Comparison of ENCODE assay signal across 22 cellular contexts in the genomic region with DNA sequence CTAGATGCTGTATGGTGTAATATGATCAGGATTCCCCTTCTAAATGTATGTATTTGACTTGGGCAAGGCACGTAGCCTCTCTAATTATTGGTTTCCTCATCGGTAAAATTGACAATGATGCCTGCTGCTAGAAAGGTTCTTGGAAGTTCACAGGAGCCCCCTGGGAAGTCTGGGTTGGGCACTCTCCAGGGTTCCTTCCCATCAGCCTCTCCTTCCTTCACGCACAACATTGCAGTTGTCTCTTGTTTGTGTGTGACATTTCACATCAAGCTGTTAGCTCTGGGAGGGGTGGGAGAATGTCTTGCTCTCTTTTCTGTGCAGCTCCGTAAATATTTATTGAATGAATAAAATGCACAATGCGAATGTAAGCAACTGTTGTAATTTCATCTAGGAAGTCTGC.
DNase-seq lines count a peak whose midpoint lies in the region; TF ChIP-seq lines count a peak whose summit lies in the region.
"Had no signal": no experiment of that assay in that cellular context is flagged by ENCODE, and none has a peak within 500 bp of the region (broad histone marks: within the 10 kb centered on the region; RNA-seq: fewer than 3 reads in every experiment).

No MANE protein-coding gene starts in this region.

- H3K27ac Mint-ChIP-seq in osteocyte (ENCODE audit: unreplicated experiment): peak overlapping the region; percentile 37
- H3K27ac Mint-ChIP-seq: activated CD4-positive, alpha-beta memory T cell treated with anti-CD3 and anti-CD28 coated beads, Interleukin-2, amount 10 ng/mL, durations not matched to agents 7 days and 5 days; activated naive CD4-positive, alpha-beta T cell treated with anti-CD3 and anti-CD28 coated beads for 36 hours; CD14-positive monocyte had no signal

- H3K9me3 ChIP-seq in A673 (ENCODE audit: low read depth, low read length, poor library complexity, severe bottlenecking) (no peaks in the 10 kb centered on the region), SJCRH30 (replicated peaks) (no peaks in the 10 kb centered on the region), left ventricle myocardium inferior (replicated peaks) (peaks cover 21% of the 10 kb centered on the region)

- H3K27me3 ChIP-seq in A673 (replicated peaks; ENCODE audit: insufficient read depth, low read depth, low read length, poor library complexity) (no peaks in the 10 kb centered on the region), SJCRH30 (no peaks in the 10 kb centered on the region), left ventricle myocardium inferior (ENCODE audit: low read depth) (no peaks in the 10 kb centered on the region)
- H3K27me3 ChIP-seq: spleen, suprapubic skin had no signal

- peaks cover 40% of the 10 kb centered on the region for H3K4me1 Mint-ChIP-seq in osteocyte (ENCODE audit: unreplicated experiment)
- H3K4me1 Mint-ChIP-seq: activated CD4-positive, alpha-beta memory T cell treated with anti-CD3 and anti-CD28 coated beads, Interleukin-2, amount 10 ng/mL, durations not matched to agents 7 days and 5 days; CD14-positive monocyte had no signal

- no peak overlapping the region for H3K4me3 Mint-ChIP-seq in osteocyte (ENCODE audit: unreplicated experiment)
- H3K4me3 Mint-ChIP-seq: activated CD4-positive, alpha-beta memory T cell treated with anti-CD3 and anti-CD28 coated beads, Interleukin-2, amount 10 ng/mL, durations not matched to agents 7 days and 5 days; activated naive CD4-positive, alpha-beta T cell treated with anti-CD3 and anti-CD28 coated beads for 36 hours; CD14-positive monocyte had no signal

- H3K4me3 ChIP-seq in A673 (ENCODE audit: low read depth, low read length, poor library complexity, severe bottlenecking) (no peak overlapping the region), SJCRH30 (peak overlapping the region; percentile 4), left ventricle myocardium inferior (peak overlapping the region; percentile 22)
- H3K4me3 ChIP-seq: spleen, suprapubic skin had no signal

- H3K4me1 ChIP-seq in A673 (ENCODE audit: insufficient read depth, low read length, poor library complexity, severe bottlenecking): peaks cover 5% of the 10 kb centered on the region
- H3K4me1 ChIP-seq in SJCRH30: peaks cover 22% of the 10 kb centered on the region
- H3K4me1 ChIP-seq in left ventricle myocardium inferior: peaks cover 69% of the 10 kb centered on the region
- H3K4me1 ChIP-seq: parathyroid adenoma had no signal

- intact Hi-C loops in A673 (cut with micrococcal nuclease; ENCODE audit: unreplicated experiment) (no loop called here), left ventricle myocardium inferior (cut with micrococcal nuclease) (no loop called here)

- H3K9me3 Mint-ChIP-seq in osteocyte (ENCODE audit: unreplicated experiment): peaks cover 15% of the 10 kb centered on the region
- H3K9me3 Mint-ChIP-seq: activated naive CD4-positive, alpha-beta T cell treated with anti-CD3 and anti-CD28 coated beads for 36 hours had no signal

- BruUV-seq in A673 (replicated peaks; lab: Mats Ljungman, UMichigan): no TSS peak

- POLR2A ChIA-PET in A673 (lab: Charles Lee; ENCODE audit: low non-redundant PET): no interaction called here

- TF ChIP-seq CTCF in A673 (conservative IDR thresholded peaks at IDR 0.05; ENCODE audit: low read depth, low read length) (no peak), left ventricle myocardium inferior (IDR thresholded peaks at IDR 0.05; ENCODE audit: borderline replicate concordance) (no peak), osteocyte (IDR thresholded peaks at IDR 0.05) (no peak)

- peak; percentile 37 for DNase-seq in A673 (ENCODE audit: low spot score)
- DNase-seq in SJCRH30: peak; percentile 30 to 60
- no peak for DNase-seq in left ventricle myocardium inferior
- no peak for DNase-seq in osteocyte (ENCODE audit: extremely low spot score, unreplicated experiment)
- DNase-seq in hippocampal formation (lab: John Stamatoyannopoulos, UW): no peak
- DNase-seq in NCI-H2196 treated with DMSO at 0.1 percent for 48 hours (lab: John Stamatoyannopoulos, UW; ENCODE audit: unreplicated experiment): no peak
- DNase-seq in stimulated activated CD4-positive, alpha-beta T cell treated with anti-CD3 and anti-CD28 coated beads, Interleukin-2, amount 100 ng/mL, for 48 hours: no peak
- DNase-seq in stimulated activated CD4-positive, alpha-beta T cell treated with anti-CD3 and anti-CD28 coated beads, Interleukin-4, amount 100 ng/mL, for 24 hours: no peak
- DNase-seq: activated CD4-positive, alpha-beta memory T cell treated with anti-CD3 and anti-CD28 coated beads, Interleukin-2, amount 10 ng/mL, durations not matched to agents 7 days and 5 days; activated naive CD4-positive, alpha-beta T cell treated with anti-CD3 and anti-CD28 coated beads for 36 hours; activated T-cell treated with anti-CD3 and anti-CD28 coated beads, Interleukin-2, amount 50 U/mL, for 1 hour; DMS53; Kasumi-1; left colon; NCI-H1105 treated with DMSO at 0.1 percent for 48 hours; NCI-H2227 treated with DMSO at 0.1 percent for 48 hours; RPMI8226; spleen; T-helper 1 cell had no signal

- H3K36me3 ChIP-seq in A673 (ENCODE audit: insufficient read depth, low read length, poor library complexity, severe bottlenecking) (no peaks in the 10 kb centered on the region), SJCRH30 (no peaks in the 10 kb centered on the region), left ventricle myocardium inferior (no peaks in the 10 kb centered on the region)
- H3K36me3 ChIP-seq: spleen, suprapubic skin had no signal

- H3K27ac ChIP-seq in A673 (ENCODE audit: low read depth, low read length, poor library complexity, severe bottlenecking): no peak overlapping the region
- peak overlapping the region; percentile 75 for H3K27ac ChIP-seq in SJCRH30
- peak overlapping the region; percentile 78 for H3K27ac ChIP-seq in left ventricle myocardium inferior (replicated peaks)
- H3K27ac ChIP-seq: parathyroid adenoma, spleen, suprapubic skin had no signal

- CTCF ChIA-PET in A673 (lab: Charles Lee): no interaction called here

- peaks cover 2% of the 10 kb centered on the region for H3K36me3 Mint-ChIP-seq in osteocyte (ENCODE audit: unreplicated experiment)
- H3K36me3 Mint-ChIP-seq: CD14-positive monocyte had no signal

- peaks cover 5% of the 10 kb centered on the region for H3K27me3 Mint-ChIP-seq in osteocyte (ENCODE audit: unreplicated experiment)
- H3K27me3 Mint-ChIP-seq: activated CD4-positive, alpha-beta memory T cell treated with anti-CD3 and anti-CD28 coated beads, Interleukin-2, amount 10 ng/mL, durations not matched to agents 7 days and 5 days had no signal

Comparison
In these comparisons a context has a peak if more than half of its experiments do, and no peak if none do; other contexts are left out.
1. DNase-seq: peak in A673 (single experiment) and SJCRH30 (2 of 2); none in left ventricle myocardium inferior (single experiment), osteocyte (single experiment), hippocampal formation (0 of 2), NCI-H2196 treated with DMSO at 0.1 percent for 48 hours (single experiment), stimulated activated CD4-positive, alpha-beta T cell treated with anti-CD3 and anti-CD28 coated beads, Interleukin-2, amount 100 ng/mL, for 48 hours (0 of 2) and stimulated activated CD4-positive, alpha-beta T cell treated with anti-CD3 and anti-CD28 coated beads, Interleukin-4, amount 100 ng/mL, for 24 hours (single experiment).